Comparison of ENCODE assay signal across 30 cellular contexts in genomic region chr19:29538651-29539050, GRCh38. TPM values are rescaled to one million over a fixed set of nuclear protein-coding genes. Genes with fewer than 3 reads are reported as not detected.
"Had no signal": no experiment of that assay in that cellular context is flagged by ENCODE, and none has a peak within 500 bp of the region (broad histone marks: within the 10 kb centered on the region; RNA-seq: fewer than 3 reads in every experiment).

No MANE protein-coding gene starts in this region.

- H3K27ac ChIP-seq: left ventricle myocardium inferior, pancreas, psoas muscle, right lobe of liver, stomach, testis, thyroid gland, uterus had no signal

- H3K9me3 ChIP-seq: left ventricle myocardium inferior, mucosa of descending colon, pancreas, psoas muscle, right lobe of liver, stomach, testis, thyroid gland, uterus had no signal

- ATAC-seq: mucosa of descending colon; naive thymus-derived CD4-positive, alpha-beta T cell; natural killer cell treated with Interleukin-12 subunit alpha and Interleukin-12 subunit beta and Interleukin-15 and Interleukin-18, amount 100 ng/mL, for 72 hours; pancreas; psoas muscle; right lobe of liver; stimulated activated naive B cell treated with anti-CD40 and anti-IgM and Interleukin-4, amounts not matched to agents 10 μg/mL and 1 μg/mL and 100 μg/mL, for 72 hours; stimulated activated naive CD8-positive, alpha-beta T cell treated with anti-CD3 and anti-CD28 coated beads, Interleukin-15, Interleukin-2, amounts not matched to agents 100 U/mL and 50 U/mL, for 24 hours had no signal

- H3K36me3 ChIP-seq: left ventricle myocardium inferior, pancreas, right lobe of liver, stomach, thyroid gland, uterus had no signal

- H3K4me1 ChIP-seq: left ventricle myocardium inferior, pancreas, psoas muscle, right lobe of liver, stomach, testis, thyroid gland, uterus had no signal

- FAIRE-seq: islet of Langerhans, pancreas had no signal

- DNase-seq: hypothalamus; immature natural killer cell; left ventricle myocardium inferior; mesendoderm; midbrain; mucosa of descending colon; naive thymus-derived CD4-positive, alpha-beta T cell; psoas muscle; stimulated activated CD4-positive, alpha-beta T cell treated with anti-CD3 and anti-CD28 coated beads, Interleukin-12 subunit alpha, Interleukin-12 subunit beta, amount 100 ng/mL, for 4 hours; stimulated activated CD4-positive, alpha-beta T cell treated with anti-CD3 and anti-CD28 coated beads, Interleukin-15, amount 100 ng/mL, for 24 hours; stimulated activated CD4-positive, alpha-beta T cell treated with anti-CD3 and anti-CD28 coated beads, Interleukin-2, amount 100 ng/mL, for 24 hours; stimulated activated CD4-positive, alpha-beta T cell treated with anti-CD3 and anti-CD28 coated beads, Interleukin-4, amount 100 ng/mL, for 1 hour; stimulated activated naive B cell treated with anti-CD40 and anti-IgM and Interleukin-4, amounts not matched to agents 10 μg/mL and 1 μg/mL and 100 μg/mL, for 72 hours; stimulated activated naive CD8-positive, alpha-beta T cell treated with anti-CD3 and anti-CD28 coated beads, Interleukin-15, Interleukin-2, amounts not matched to agents 100 U/mL and 50 U/mL, for 24 hours; stomach; testis; thyroid gland; trophoblast cell had no signal

- H3K27me3 ChIP-seq: pancreas, right lobe of liver, testis, thyroid gland, uterus had no signal

- H3K4me3 ChIP-seq: left ventricle myocardium inferior, lung, mucosa of descending colon, pancreas, psoas muscle, right lobe of liver, stomach, testis, thyroid gland, uterus had no signal

RNA-seq across cellular contexts. Expression of gene VSTM2B, which starts 12.9 kb away (rescaled TPM):
- total RNA-seq: kidney epithelial cell; left ventricle myocardium inferior; lower leg skin; lung; myocyte; natural killer cell treated with Interleukin-12 subunit alpha and Interleukin-12 subunit beta and Interleukin-15 and Interleukin-18, amount 100 ng/mL, for 72 hours; omental fat pad; pancreas; psoas muscle; right lobe of liver; skeletal muscle tissue; stomach; thyroid gland; ureter; uterus had no signal
- polyA plus RNA-seq: lung; naive thymus-derived CD4-positive, alpha-beta T cell; psoas muscle; stomach had no signal
